Comparison of ENCODE assay signal across 18 cellular contexts in the genomic region with DNA sequence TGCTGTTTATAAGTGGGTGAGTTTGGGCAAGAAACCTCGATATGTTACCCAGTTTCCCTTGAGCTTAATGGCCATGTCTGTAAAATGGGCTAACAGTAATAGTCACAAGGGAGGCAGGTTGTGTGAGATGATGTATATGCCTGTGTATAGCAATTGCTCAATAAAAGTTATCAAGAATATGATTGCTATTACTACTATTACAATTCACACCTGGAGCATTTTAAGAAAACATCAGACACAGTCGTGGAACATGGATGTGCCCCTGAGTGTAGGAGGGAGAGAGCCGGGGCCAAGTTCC.
"Had no signal": no experiment of that assay in that cellular context is flagged by ENCODE, and none has a peak within 500 bp of the region (broad histone marks: within the 10 kb centered on the region; RNA-seq: fewer than 3 reads in every experiment).

No MANE protein-coding gene starts in this region.

- H3K27ac Mint-ChIP-seq: activated naive CD4-positive, alpha-beta T cell treated with anti-CD3 and anti-CD28 coated beads, Interleukin-2, amount 10 ng/mL, durations not matched to agents 7 days and 5 days; mesothelial cell of epicardium had no signal

- H3K9me3 Mint-ChIP-seq: activated naive CD4-positive, alpha-beta T cell treated with anti-CD3 and anti-CD28 coated beads, Interleukin-2, amount 10 ng/mL, durations not matched to agents 7 days and 5 days; mesothelial cell of epicardium; naive thymus-derived CD8-positive, alpha-beta T cell had no signal

- H3K4me3 Mint-ChIP-seq: activated naive CD4-positive, alpha-beta T cell treated with anti-CD3 and anti-CD28 coated beads, Interleukin-2, amount 10 ng/mL, durations not matched to agents 7 days and 5 days; mesothelial cell of epicardium; naive thymus-derived CD8-positive, alpha-beta T cell had no signal

- H3K4me3 ChIP-seq: heart right ventricle, lung, pancreas, testis, uterus had no signal

- DNase-seq: activated CD4-positive, alpha-beta T cell treated with anti-CD3 and anti-CD28 coated beads for 1 hour; activated effector memory CD4-positive, alpha-beta T cell treated with anti-CD3 and anti-CD28 coated beads, Interleukin-2, amount 50 U/mL, for 16 hours; activated naive CD4-positive, alpha-beta T cell treated with anti-CD3 and anti-CD28 coated beads, Interleukin-2, amount 10 ng/mL, durations not matched to agents 7 days and 5 days; activated T-cell treated with anti-CD3 and anti-CD28 coated beads for 4 hours; effector CD4-positive, alpha-beta T cell; heart right ventricle; kidney; naive thymus-derived CD8-positive, alpha-beta T cell; pancreas; right cardiac atrium; stimulated activated CD4-positive, alpha-beta T cell treated with anti-CD3 and anti-CD28 coated beads, Interleukin-2, amount 100 ng/mL, for 24 hours; stimulated activated naive CD4-positive, alpha-beta T cell; T-helper 1 cell; testis; uterus; WERI-Rb-1 had no signal

- ATAC-seq: heart right ventricle; naive thymus-derived CD8-positive, alpha-beta T cell; pancreas; right cardiac atrium had no signal

- H3K27ac ChIP-seq: heart right ventricle, pancreas, testis, uterus, WERI-Rb-1 had no signal

- H3K36me3 Mint-ChIP-seq: activated naive CD4-positive, alpha-beta T cell treated with anti-CD3 and anti-CD28 coated beads, Interleukin-2, amount 10 ng/mL, durations not matched to agents 7 days and 5 days; mesothelial cell of epicardium; naive thymus-derived CD8-positive, alpha-beta T cell had no signal
